In genomic region chr19:15702590-15702930, GRCh38 we compare ENCODE assay signal across 8 cellular contexts. TPM values are rescaled to one million over a fixed set of nuclear protein-coding genes. Genes with fewer than 3 reads are reported as not detected.
A peak's percentile ranks its signal among the peaks of the same experiment; 100 is the strongest.
DNase-seq lines count a peak whose midpoint lies in the region; ATAC-seq and TF ChIP-seq lines count a peak whose summit lies in the region.

No MANE protein-coding gene starts in this region.

- no peak for TF ChIP-seq EP300 in upper lobe of left lung (IDR thresholded peaks at IDR 0.05)

- H3K4me1 ChIP-seq in upper lobe of left lung = peaks cover 0 to 11% (median 5%) of the 10 kb centered on the region in 4 donors

- H3K27ac ChIP-seq in VCaP (peak overlapping the region; percentile 49), upper lobe of left lung (no peak overlapping the region)

- H3K9me3 Mint-ChIP-seq in progenitor cell of endocrine pancreas (ENCODE audit: low read depth) = peaks cover 40% of the 10 kb centered on the region

- peak; percentile 77 to 78 for ATAC-seq in upper lobe of left lung (ENCODE audit: low FRiP score in 2 of 2)

- 2 to 13% methylated on average over 3 to 6 of the region's 6 CpGs for whole genome bisulfite sequencing in upper lobe of left lung, 2 donors

- peaks cover 2% of the 10 kb centered on the region for H3K36me3 Mint-ChIP-seq in progenitor cell of endocrine pancreas (ENCODE audit: insufficient read depth)

- no peaks in the 10 kb centered on the region for H3K27me3 ChIP-seq in upper lobe of left lung

- no peaks in the 10 kb centered on the region for H3K36me3 ChIP-seq in upper lobe of left lung

- no peaks in the 10 kb centered on the region for H3K27me3 Mint-ChIP-seq in progenitor cell of endocrine pancreas

- H3K4me3 ChIP-seq in upper lobe of left lung = no peak overlapping the region

- no peaks in the 10 kb centered on the region for H3K4me1 Mint-ChIP-seq in progenitor cell of endocrine pancreas (ENCODE audit: low read depth)

- no peak for TF ChIP-seq POLR2A in upper lobe of left lung (IDR thresholded peaks at IDR 0.05)

- no peak overlapping the region for H3K27ac Mint-ChIP-seq in progenitor cell of endocrine pancreas

- no peak for DNase-seq in GM13977 (ENCODE audit: low spot score)
- peak; percentile 43 for DNase-seq in NCI-H1105 treated with DMSO at 0.1 percent for 48 hours (lab: John Stamatoyannopoulos, UW)
- peak; percentile 10 for DNase-seq in inferior parietal cortex (ENCODE audit: extremely low spot score)
- DNase-seq in upper lobe of left lung = peak; percentile 50 to 56
- no peak for DNase-seq in DMS114 treated with DMSO at 0.1 percent for 48 hours (lab: John Stamatoyannopoulos, UW; ENCODE audit: unreplicated experiment)
- DNase-seq in progenitor cell of endocrine pancreas (ENCODE audit: low spot score, unreplicated experiment) = no peak
- DNase-seq in SK-N-DZ (ENCODE audit: low spot score) = no peak

- in situ Hi-C loops in GM13977 (cut with MboI; ENCODE audit: low pct_unique_long_range_greater_than_20kb, low sequenced_read_pairs, unreplicated experiment) = no loop called here

- TF ChIP-seq CTCF in GM13977 (IDR thresholded peaks at IDR 0.05; ENCODE audit: extremely low read depth, insufficient read depth, missing control alignments) = peak; percentile 27
- TF ChIP-seq CTCF in VCaP (conservative IDR thresholded peaks at IDR 0.05) = peak; percentile 20
- TF ChIP-seq CTCF in upper lobe of left lung (IDR thresholded peaks at IDR 0.05) = no peak
- TF ChIP-seq CTCF in progenitor cell of endocrine pancreas (IDR thresholded peaks at IDR 0.05; ENCODE audit: unreplicated experiment) = no peak

- no peaks in the 10 kb centered on the region for H3K9me3 ChIP-seq in upper lobe of left lung

- H3K4me3 Mint-ChIP-seq in progenitor cell of endocrine pancreas (ENCODE audit: low read depth) = no peak overlapping the region

RNA-seq across cellular contexts. Expression of gene OR10H2, which starts 25.3 kb away (rescaled TPM):
- not detected for total RNA-seq in upper lobe of left lung
- total RNA-seq in progenitor cell of endocrine pancreas = not detected in 2 replicates
- not detected in 2 replicates for polyA plus RNA-seq in SK-N-DZ (2014; cell fraction: cytosol; rRNA removed)
- polyA plus RNA-seq in SK-N-DZ (2014; cell fraction: nucleus; rRNA removed) = not detected in 2 replicates

RNA-seq across cellular contexts. Expression of gene CYP4F12, which starts 29.7 kb away (rescaled TPM):
- total RNA-seq in upper lobe of left lung = 10 to 100 TPM in 1 of 6 donors, 1 to 10 TPM in 4, under 1 TPM in 1; 0.30 to 16.8 (median 2.0) TPM
- not detected in 2 replicates for total RNA-seq in progenitor cell of endocrine pancreas
- not detected in 2 replicates for polyA plus RNA-seq in SK-N-DZ (2014; cell fraction: cytosol; rRNA removed)
- polyA plus RNA-seq in SK-N-DZ (2014; cell fraction: nucleus; rRNA removed) = not detected in 2 replicates

RNA-seq across cellular contexts. Expression of gene OR10H3, which starts 35.2 kb away (rescaled TPM):
- total RNA-seq in upper lobe of left lung (not detected), progenitor cell of endocrine pancreas (not detected in 2 replicates)
- not detected in 2 replicates for polyA plus RNA-seq in SK-N-DZ (2014; cell fraction: cytosol; rRNA removed)
- not detected in 2 replicates for polyA plus RNA-seq in SK-N-DZ (2014; cell fraction: nucleus; rRNA removed)

Comparison
In these comparisons a context has a peak if more than half of its experiments do, and no peak if none do; other contexts are left out.
1. DNase-seq: peak in NCI-H1105 treated with DMSO at 0.1 percent for 48 hours (single experiment), inferior parietal cortex (single experiment) and upper lobe of left lung (2 of 2); none in GM13977 (single experiment), DMS114 treated with DMSO at 0.1 percent for 48 hours (single experiment), progenitor cell of endocrine pancreas (single experiment) and SK-N-DZ (single experiment).
2. CTCF ChIP-seq: peak in GM13977 (single experiment) and VCaP (single experiment); none in upper lobe of left lung (0 of 6) and progenitor cell of endocrine pancreas (single experiment).